In the genomic region with DNA sequence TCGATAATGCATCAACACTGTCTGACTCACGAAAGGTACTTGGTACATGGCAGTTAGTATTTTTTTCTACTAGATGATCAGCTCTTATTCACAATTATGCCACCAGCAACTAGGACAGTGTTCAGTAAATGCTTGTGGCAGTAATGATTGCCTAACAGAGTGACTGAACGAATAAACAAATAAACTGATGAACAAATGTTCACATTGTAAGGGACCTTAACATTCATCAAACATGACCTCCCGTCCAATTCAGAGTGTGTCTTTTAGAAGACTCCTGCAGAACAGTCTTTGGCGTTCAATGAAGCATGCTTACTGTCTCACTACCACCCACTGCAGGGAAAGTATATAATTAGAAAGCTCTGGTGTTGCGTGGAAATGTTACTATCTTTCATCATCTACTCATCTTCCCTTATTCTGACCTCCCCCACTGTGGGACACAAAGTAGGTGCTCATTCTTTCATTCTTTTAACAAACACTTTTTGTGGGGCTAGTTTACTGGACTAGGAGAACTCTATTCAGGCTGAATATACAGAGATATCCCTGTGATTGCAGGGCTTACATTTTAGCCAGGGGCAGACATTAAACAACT, we compare ENCODE assay signal across 22 cellular contexts.
"Had no signal": no experiment of that assay in that cellular context is flagged by ENCODE, and none has a peak within 500 bp of the region (broad histone marks: within the 10 kb centered on the region; RNA-seq: fewer than 3 reads in every experiment).

No MANE protein-coding gene starts in this region.

- H3K9me3 Mint-ChIP-seq: memory B cell; mesothelial cell of epicardium; stimulated activated naive CD8-positive, alpha-beta T cell treated with anti-CD3 and anti-CD28 coated beads, Interleukin-15, amount 100 ng/mL, for 72 hours had no signal

- H3K4me1 ChIP-seq: esophagus squamous epithelium, gastroesophageal sphincter, left lung, lower lobe of right lung, testis, tibial nerve, upper lobe of right lung, vagina had no signal

- H3K9me3 ChIP-seq: esophagus squamous epithelium, gastroesophageal sphincter, left lung, lower lobe of right lung, sigmoid colon, testis, tibial nerve, upper lobe of right lung, vagina had no signal

- DNase-seq: esophagus squamous epithelium; foreskin fibroblast; glutamatergic neuron; islet precursor cell; left lung; lower lobe of right lung; natural killer cell; posterior cingulate gyrus; sigmoid colon; stimulated activated CD4-positive, alpha-beta T cell treated with anti-CD3 and anti-CD28 coated beads, Interleukin-2, amount 100 ng/mL, for 24 hours; stimulated activated CD4-positive, alpha-beta T cell treated with anti-CD3 and anti-CD28 coated beads, Interleukin-4, amount 100 ng/mL, for 4 hours; stimulated activated naive B cell treated with anti-CD40 and anti-IgM and Interleukin-4, amounts not matched to agents 10 μg/mL and 1 μg/mL and 100 μg/mL, for 72 hours; stimulated activated naive CD8-positive, alpha-beta T cell treated with anti-CD3 and anti-CD28 coated beads, Interleukin-15, amount 100 ng/mL, for 72 hours; testis; upper lobe of right lung had no signal

- H3K27me3 ChIP-seq: esophagus squamous epithelium, gastroesophageal sphincter, left lung, sigmoid colon, testis, tibial nerve, upper lobe of right lung, vagina had no signal

- H3K4me3 ChIP-seq: esophagus squamous epithelium, gastroesophageal sphincter, left lung, lower lobe of right lung, sigmoid colon, skin epidermis, testis, tibial nerve, upper lobe of right lung, vagina had no signal

- H3K4me1 Mint-ChIP-seq: memory B cell; mesothelial cell of epicardium; natural killer cell; stimulated activated naive B cell treated with anti-CD40 and anti-IgM and Interleukin-4, amounts not matched to agents 10 μg/mL and 1 μg/mL and 100 μg/mL, for 72 hours; stimulated activated naive CD8-positive, alpha-beta T cell treated with anti-CD3 and anti-CD28 coated beads, Interleukin-15, amount 100 ng/mL, for 72 hours had no signal

- H3K36me3 ChIP-seq: esophagus squamous epithelium, gastroesophageal sphincter, left lung, lower lobe of right lung, sigmoid colon, tibial nerve, upper lobe of right lung, vagina had no signal

- H3K36me3 Mint-ChIP-seq: memory B cell, mesothelial cell of epicardium, natural killer cell had no signal

- ATAC-seq: gastroesophageal sphincter; left lung; lower lobe of right lung; natural killer cell; stimulated activated naive B cell treated with anti-CD40 and anti-IgM and Interleukin-4, amounts not matched to agents 10 μg/mL and 1 μg/mL and 100 μg/mL, for 72 hours; stimulated activated naive CD8-positive, alpha-beta T cell treated with anti-CD3 and anti-CD28 coated beads, Interleukin-15, amount 100 ng/mL, for 72 hours; upper lobe of right lung had no signal

- H3K4me3 Mint-ChIP-seq: memory B cell; mesothelial cell of epicardium; natural killer cell; neural crest cell; stimulated activated naive B cell treated with anti-CD40 and anti-IgM and Interleukin-4, amounts not matched to agents 10 μg/mL and 1 μg/mL and 100 μg/mL, for 72 hours; stimulated activated naive CD8-positive, alpha-beta T cell treated with anti-CD3 and anti-CD28 coated beads, Interleukin-15, amount 100 ng/mL, for 72 hours had no signal

- H3K27ac ChIP-seq: esophagus squamous epithelium, gastroesophageal sphincter, left lung, lower lobe of right lung, sigmoid colon, skin epidermis, testis, tibial nerve, upper lobe of right lung, vagina had no signal

- H3K27ac Mint-ChIP-seq: memory B cell; mesothelial cell of epicardium; natural killer cell; stimulated activated naive B cell treated with anti-CD40 and anti-IgM and Interleukin-4, amounts not matched to agents 10 μg/mL and 1 μg/mL and 100 μg/mL, for 72 hours; stimulated activated naive CD8-positive, alpha-beta T cell treated with anti-CD3 and anti-CD28 coated beads, Interleukin-15, amount 100 ng/mL, for 72 hours had no signal

- H3K27me3 Mint-ChIP-seq: memory B cell; stimulated activated naive B cell treated with anti-CD40 and anti-IgM and Interleukin-4, amounts not matched to agents 10 μg/mL and 1 μg/mL and 100 μg/mL, for 72 hours; stimulated activated naive CD8-positive, alpha-beta T cell treated with anti-CD3 and anti-CD28 coated beads, Interleukin-15, amount 100 ng/mL, for 72 hours had no signal
